In the genomic region with DNA sequence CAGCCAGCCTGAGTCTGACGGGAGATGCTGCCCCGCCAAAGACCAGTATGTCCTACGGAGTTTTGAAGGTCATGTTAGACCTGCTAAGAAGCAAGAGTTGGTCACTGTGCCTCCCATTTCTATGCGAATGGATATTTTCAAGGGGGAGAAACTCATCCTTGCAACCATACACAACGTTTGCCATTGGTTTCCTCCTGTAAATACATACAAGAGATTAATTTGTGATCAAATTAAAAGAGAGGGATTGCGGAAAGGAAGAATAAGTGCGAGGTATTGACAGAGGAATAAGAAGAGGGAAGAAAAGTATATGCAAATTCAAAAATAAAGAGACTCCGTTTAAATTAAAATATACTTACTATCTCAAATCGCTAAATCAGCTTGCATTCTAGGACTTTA, we compare ENCODE assay signal across 1 cellular context.
TF ChIP-seq lines count a peak whose summit lies in the region.

No MANE protein-coding gene starts in this region.

TF ChIP-seq in HCT116, 20 proteins besides CTCF, POLR2A, EP300 and RAD21 (continued from another document):
- TF ChIP-seq, protein P1, sequence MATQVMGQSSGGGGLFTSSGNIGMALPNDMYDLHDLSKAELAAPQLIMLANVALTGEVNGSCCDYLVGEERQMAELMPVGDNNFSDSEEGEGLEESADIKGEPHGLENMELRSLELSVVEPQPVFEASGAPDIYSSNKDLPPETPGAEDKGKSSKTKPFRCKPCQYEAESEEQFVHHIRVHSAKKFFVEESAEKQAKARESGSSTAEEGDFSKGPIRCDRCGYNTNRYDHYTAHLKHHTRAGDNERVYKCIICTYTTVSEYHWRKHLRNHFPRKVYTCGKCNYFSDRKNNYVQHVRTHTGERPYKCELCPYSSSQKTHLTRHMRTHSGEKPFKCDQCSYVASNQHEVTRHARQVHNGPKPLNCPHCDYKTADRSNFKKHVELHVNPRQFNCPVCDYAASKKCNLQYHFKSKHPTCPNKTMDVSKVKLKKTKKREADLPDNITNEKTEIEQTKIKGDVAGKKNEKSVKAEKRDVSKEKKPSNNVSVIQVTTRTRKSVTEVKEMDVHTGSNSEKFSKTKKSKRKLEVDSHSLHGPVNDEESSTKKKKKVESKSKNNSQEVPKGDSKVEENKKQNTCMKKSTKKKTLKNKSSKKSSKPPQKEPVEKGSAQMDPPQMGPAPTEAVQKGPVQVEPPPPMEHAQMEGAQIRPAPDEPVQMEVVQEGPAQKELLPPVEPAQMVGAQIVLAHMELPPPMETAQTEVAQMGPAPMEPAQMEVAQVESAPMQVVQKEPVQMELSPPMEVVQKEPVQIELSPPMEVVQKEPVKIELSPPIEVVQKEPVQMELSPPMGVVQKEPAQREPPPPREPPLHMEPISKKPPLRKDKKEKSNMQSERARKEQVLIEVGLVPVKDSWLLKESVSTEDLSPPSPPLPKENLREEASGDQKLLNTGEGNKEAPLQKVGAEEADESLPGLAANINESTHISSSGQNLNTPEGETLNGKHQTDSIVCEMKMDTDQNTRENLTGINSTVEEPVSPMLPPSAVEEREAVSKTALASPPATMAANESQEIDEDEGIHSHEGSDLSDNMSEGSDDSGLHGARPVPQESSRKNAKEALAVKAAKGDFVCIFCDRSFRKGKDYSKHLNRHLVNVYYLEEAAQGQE (IDR thresholded peaks at IDR 0.05; ENCODE audit: low read depth), result no peak
